Comparison of ENCODE assay signal across 15 cellular contexts in the genomic region with DNA sequence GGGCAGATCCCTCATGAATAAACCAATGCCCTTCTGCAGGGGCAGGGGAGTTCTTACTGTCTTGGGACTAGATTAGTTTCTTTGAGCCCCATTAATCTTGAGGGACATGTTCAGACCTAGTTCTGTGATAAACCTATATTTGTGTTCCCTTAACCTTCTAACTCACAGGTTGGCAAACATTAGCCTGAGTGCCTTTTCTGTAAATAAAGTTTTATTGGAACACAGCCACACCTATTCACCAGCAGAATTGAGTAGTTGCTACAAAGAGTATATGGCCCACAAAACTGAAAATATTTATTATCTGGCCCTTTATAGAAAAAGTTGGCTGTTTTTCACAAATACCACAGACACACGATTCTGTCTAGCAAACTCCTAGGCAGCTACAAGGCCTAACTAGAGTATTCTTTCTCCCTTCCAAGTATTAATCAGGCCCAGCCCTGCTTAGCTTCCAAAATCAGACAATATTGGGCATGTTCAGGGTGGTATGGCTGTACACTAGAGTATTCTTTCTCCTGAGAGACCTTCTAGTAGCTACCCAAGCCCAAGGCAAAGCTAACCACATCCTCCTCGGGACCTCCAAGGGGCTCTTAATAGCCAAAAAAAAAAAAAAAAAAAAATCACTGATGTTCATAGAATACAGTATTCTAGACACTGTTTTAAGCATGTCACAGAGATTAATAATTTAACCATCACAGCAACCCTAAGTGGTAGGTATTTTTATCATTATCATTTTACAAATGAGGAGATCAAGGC.
DNase-seq lines count a peak whose midpoint lies in the region; ATAC-seq and TF ChIP-seq lines count a peak whose summit lies in the region.
"Had no signal": no experiment of that assay in that cellular context is flagged by ENCODE, and none has a peak within 500 bp of the region (broad histone marks: within the 10 kb centered on the region; RNA-seq: fewer than 3 reads in every experiment).

No MANE protein-coding gene starts in this region.

- intact Hi-C loops in CD8-positive, alpha-beta T cell (cut with DNase I, micrococcal nuclease) = no loop called here

- 0 out of 22 replicates have a peak, but pooled peaks cover 0 to 4% (median 0%) of the 10 kb centered on the region in 11 experiments for H3K36me3 ChIP-seq in BLaER1 treated with 17β-estradiol and CSF1 and Interleukin-3, amounts not matched to agents 10 nM and 100 nM
- H3K36me3 ChIP-seq in CD8-positive, alpha-beta T cell (ENCODE audit: insufficient read depth, low read length) = no peaks in the 10 kb centered on the region
- H3K36me3 ChIP-seq: BE2C had no signal

- H3K4me2 ChIP-seq in BLaER1 treated with 17β-estradiol and CSF1 and Interleukin-3, amounts not matched to agents 10 nM and 100 nM = peak overlapping the region; percentile 21 to 88 (median 44); a peak in 20 of 22 replicates

- peaks cover 65% of the 10 kb centered on the region for H3K4me1 Mint-ChIP-seq in CD8-positive, alpha-beta T cell (ENCODE audit: low read depth)
- H3K4me1 Mint-ChIP-seq in naive thymus-derived CD8-positive, alpha-beta T cell = peaks cover 50 to 82% (median 68%) of the 10 kb centered on the region in 4 donors

- H3K27ac ChIP-seq in BLaER1 treated with 17β-estradiol and CSF1 and Interleukin-3, amounts not matched to agents 10 nM and 100 nM = no peak overlapping the region
- H3K27ac ChIP-seq in CD8-positive, alpha-beta T cell (ENCODE audit: low read depth, low read length) = no peak overlapping the region
- peak overlapping the region; percentile 60 for H3K27ac ChIP-seq in VCaP

- DNase-seq in CD8-positive, alpha-beta T cell = no peak
- peak in 4 of 10 donors; percentile 5 to 26 (median 12) for DNase-seq in naive thymus-derived CD8-positive, alpha-beta T cell
- DNase-seq in COLO668 (lab: John Stamatoyannopoulos, UW; ENCODE audit: unreplicated experiment) (no peak), OCI-M1 (lab: John Stamatoyannopoulos, UW) (no peak), HCEC 1CT (no peak)
- DNase-seq: BE2C, DMS 273 treated with DMSO at 0.1 percent for 48 hours, NCI-H1436, NCI-H2081 treated with DMSO at 0.1 percent for 48 hours, NCI-H510A treated with DMSO at 0.1 percent for 48 hours, SHP77 treated with DMSO at 0.1 percent for 48 hours, T-helper 1 cell had no signal

- peak overlapping the region; percentile 4 for H3K27ac Mint-ChIP-seq in CD8-positive, alpha-beta T cell
- peak overlapping the region in 8 of 10 donors; percentile 15 to 86 (median 68) for H3K27ac Mint-ChIP-seq in naive thymus-derived CD8-positive, alpha-beta T cell

- CTCF ChIA-PET in CD8-positive, alpha-beta T cell (lab: Charles Lee) = no interaction called here

- H3K4me3 Mint-ChIP-seq in CD8-positive, alpha-beta T cell = no peak overlapping the region
- H3K4me3 Mint-ChIP-seq in naive thymus-derived CD8-positive, alpha-beta T cell = peak overlapping the region in 8 of 10 donors; percentile 14 to 60 (median 43)

- no peaks in the 10 kb centered on the region for H3K36me3 Mint-ChIP-seq in CD8-positive, alpha-beta T cell
- peaks cover 0 to 2% (median 0%) of the 10 kb centered on the region in 3 donors for H3K36me3 Mint-ChIP-seq in naive thymus-derived CD8-positive, alpha-beta T cell

- no peaks in the 10 kb centered on the region for H3K9me3 Mint-ChIP-seq in CD8-positive, alpha-beta T cell
- H3K9me3 Mint-ChIP-seq in naive thymus-derived CD8-positive, alpha-beta T cell = no peaks in the 10 kb centered on the region

- no peak for TF ChIP-seq CTCF in CD8-positive, alpha-beta T cell (IDR thresholded peaks at IDR 0.05)
- TF ChIP-seq CTCF in VCaP (conservative IDR thresholded peaks at IDR 0.05) = no peak

- H3K27me3 Mint-ChIP-seq in CD8-positive, alpha-beta T cell (ENCODE audit: low read depth) = no peaks in the 10 kb centered on the region
- H3K27me3 Mint-ChIP-seq in naive thymus-derived CD8-positive, alpha-beta T cell = peaks cover 0 to 2% (median 0%) of the 10 kb centered on the region in 5 donors

- no peak for ATAC-seq in CD8-positive, alpha-beta T cell
- peak; percentile 60 to 63 for ATAC-seq in naive thymus-derived CD8-positive, alpha-beta T cell
- ATAC-seq: SK-N-SH treated with all-trans-retinoic acid at 6 μM for 48 hours had no signal

- no peak overlapping the region for H3K4me3 ChIP-seq in BLaER1 treated with 17β-estradiol and CSF1 and Interleukin-3, amounts not matched to agents 10 nM and 100 nM
- no peak overlapping the region for H3K4me3 ChIP-seq in CD8-positive, alpha-beta T cell (ENCODE audit: low read depth, low read length)

- POLR2A ChIA-PET in CD8-positive, alpha-beta T cell (lab: Charles Lee) = interaction anchor here (0.6 to 0.7 kb wide), 2 partner anchors 166 to 174 kb away, joined by 3 read pairs; no protein-coding TSS in a partner anchor
- POLR2A ChIA-PET in naive thymus-derived CD8-positive, alpha-beta T cell (lab: Charles Lee) = no interaction called here

- H3K4me1 ChIP-seq in BLaER1 treated with 17β-estradiol and CSF1 and Interleukin-3, amounts not matched to agents 10 nM and 100 nM = peaks cover 37 to 62% (median 49%) of the 10 kb centered on the region in 10 experiments
- peaks cover 32% of the 10 kb centered on the region for H3K4me1 ChIP-seq in CD8-positive, alpha-beta T cell (ENCODE audit: insufficient read depth, low read length)
- H3K4me1 ChIP-seq: BE2C had no signal

- H3K9me3 ChIP-seq in BLaER1 treated with 17β-estradiol and CSF1 and Interleukin-3, amounts not matched to agents 10 nM and 100 nM (replicated peaks in 1 of 11) = no peaks in the 10 kb centered on the region
- no peaks in the 10 kb centered on the region for H3K9me3 ChIP-seq in CD8-positive, alpha-beta T cell (ENCODE audit: low read length)
- H3K9me3 ChIP-seq: BE2C had no signal

- H4K20me1 ChIP-seq in BLaER1 treated with 17β-estradiol and CSF1 and Interleukin-3, amounts not matched to agents 10 nM and 100 nM = peaks cover 0 to 63% (median 25%) of the 10 kb centered on the region in 11 experiments; a peak in 11 of 22 replicates

- no peak overlapping the region for H3K9ac ChIP-seq in BLaER1 treated with 17β-estradiol and CSF1 and Interleukin-3, amounts not matched to agents 10 nM and 100 nM

- H3K27me3 ChIP-seq in BLaER1 treated with 17β-estradiol and CSF1 and Interleukin-3, amounts not matched to agents 10 nM and 100 nM = no peaks in the 10 kb centered on the region
- H3K27me3 ChIP-seq in CD8-positive, alpha-beta T cell (ENCODE audit: insufficient read depth, low read length) = no peaks in the 10 kb centered on the region
- H3K27me3 ChIP-seq: BE2C had no signal
